Comparison of ENCODE assay signal across 1 cellular context in genomic region chr3:9098716-9099675, GRCh38.
TF ChIP-seq lines count a peak whose summit lies in the region.

No MANE protein-coding gene starts in this region.

TF ChIP-seq in H1, 55 proteins besides CTCF, POLR2A, EP300 and RAD21:
- TF ChIP-seq KDM5A (IDR thresholded peaks at IDR 0.05; ENCODE audit: low read length) (no peak), SP4 (IDR thresholded peaks at IDR 0.05; ENCODE audit: low read length) (no peak), MAFK (IDR thresholded peaks at IDR 0.05; ENCODE audit: low read depth, low read length) (no peak), EGR1 (IDR thresholded peaks at IDR 0.05; ENCODE audit: borderline replicate concordance, low read depth, low read length) (no peak), HDAC6 (IDR thresholded peaks at IDR 0.05; ENCODE audit: low read depth, low read length) (no peak), KDM4A (IDR thresholded peaks at IDR 0.05; ENCODE audit: low read depth, low read length, severe bottlenecking) (no peak), HDAC2 (IDR thresholded peaks at IDR 0.05; ENCODE audit: borderline replicate concordance in 1 of 2, low read depth in 2 of 2, low read length in 2 of 2) (no peak), SP1 (IDR thresholded peaks at IDR 0.05; ENCODE audit: low read depth, low read length) (no peak), ASH2L (IDR thresholded peaks at IDR 0.05; ENCODE audit: low read length) (no peak), CHD1 (IDR thresholded peaks at IDR 0.05; ENCODE audit: low read depth, low read length) (no peak)
- TF ChIP-seq, protein P1, sequence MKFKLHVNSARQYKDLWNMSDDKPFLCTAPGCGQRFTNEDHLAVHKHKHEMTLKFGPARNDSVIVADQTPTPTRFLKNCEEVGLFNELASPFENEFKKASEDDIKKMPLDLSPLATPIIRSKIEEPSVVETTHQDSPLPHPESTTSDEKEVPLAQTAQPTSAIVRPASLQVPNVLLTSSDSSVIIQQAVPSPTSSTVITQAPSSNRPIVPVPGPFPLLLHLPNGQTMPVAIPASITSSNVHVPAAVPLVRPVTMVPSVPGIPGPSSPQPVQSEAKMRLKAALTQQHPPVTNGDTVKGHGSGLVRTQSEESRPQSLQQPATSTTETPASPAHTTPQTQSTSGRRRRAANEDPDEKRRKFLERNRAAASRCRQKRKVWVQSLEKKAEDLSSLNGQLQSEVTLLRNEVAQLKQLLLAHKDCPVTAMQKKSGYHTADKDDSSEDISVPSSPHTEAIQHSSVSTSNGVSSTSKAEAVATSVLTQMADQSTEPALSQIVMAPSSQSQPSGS (IDR thresholded peaks at IDR 0.05; ENCODE audit: low read length) = no peak
